In genomic region chr6:148701393-148701774, GRCh38 we compare ENCODE assay signal across 9 cellular contexts. TPM values are rescaled to one million over a fixed set of nuclear protein-coding genes. Genes with fewer than 3 reads are reported as not detected.
DNase-seq lines count a peak whose midpoint lies in the region; ATAC-seq and TF ChIP-seq lines count a peak whose summit lies in the region.
"Had no signal": no experiment of that assay in that cellular context is flagged by ENCODE, and none has a peak within 500 bp of the region (broad histone marks: within the 10 kb centered on the region; RNA-seq: fewer than 3 reads in every experiment).

No MANE protein-coding gene starts in this region.

- no TSS peak for BruUV-seq in MCF 10A (replicated peaks; lab: Mats Ljungman, UMichigan)

- no peaks in the 10 kb centered on the region for H3F3A ChIP-seq in DOHH2 (ENCODE audit: control insufficient read depth, insufficient read depth)

- intact Hi-C loops in MCF 10A (cut with micrococcal nuclease) (loop anchor here (2.0 kb wide), 1 partner anchor 123 kb away; no protein-coding TSS in a partner anchor), ovary (cut with DNase I) (no loop called here)

- H3K27me3 Mint-ChIP-seq in MCF 10A (ENCODE audit: insufficient read depth, unreplicated experiment) (no peaks in the 10 kb centered on the region), glutamatergic neuron (ENCODE audit: unreplicated experiment) (peaks cover 6% of the 10 kb centered on the region)

- H3K4me3 Mint-ChIP-seq in MCF 10A (ENCODE audit: unreplicated experiment) (peak overlapping the region; percentile 68), glutamatergic neuron (ENCODE audit: unreplicated experiment) (no peak overlapping the region)

- peak overlapping the region; percentile 57 for H3K4me2 ChIP-seq in DOHH2 (ENCODE audit: low read length)

- H3K27ac ChIP-seq in DOHH2 (ENCODE audit: low read depth, low read length) (no peak overlapping the region), ovary (no peak overlapping the region)

- no peaks in the 10 kb centered on the region for H3K9me2 ChIP-seq in DOHH2 (replicated peaks; ENCODE audit: control insufficient read depth, low read length)

- H3K4me1 Mint-ChIP-seq in MCF 10A (ENCODE audit: insufficient read depth, unreplicated experiment), result peaks cover 12% of the 10 kb centered on the region
- H3K4me1 Mint-ChIP-seq in glutamatergic neuron (ENCODE audit: low read depth, unreplicated experiment), result no peaks in the 10 kb centered on the region

- POLR2A ChIA-PET in MCF 10A (lab: Yijun Ruan, JAX), result interaction anchor here (0.5 to 1.9 kb wide), 3 partner anchors 8 to 332 kb away, joined by 3 to 5 read pairs (median 5); no protein-coding TSS in a partner anchor

- TF ChIP-seq POLR2A in ovary (IDR thresholded peaks at IDR 0.05), result no peak

- H3K4me3 ChIP-seq in DOHH2 (ENCODE audit: low read length), result peak overlapping the region; percentile 50; the same call in 1 of the 2 replicates
- peak overlapping the region; percentile 34 for H3K4me3 ChIP-seq in ovary

- H3K27ac Mint-ChIP-seq in MCF 10A (ENCODE audit: low read depth, unreplicated experiment) (peak overlapping the region; percentile 83), glutamatergic neuron (ENCODE audit: unreplicated experiment) (no peak overlapping the region)

- no peaks in the 10 kb centered on the region for H3K36me3 Mint-ChIP-seq in MCF 10A (ENCODE audit: insufficient read depth, unreplicated experiment)
- H3K36me3 Mint-ChIP-seq in glutamatergic neuron (ENCODE audit: unreplicated experiment), result no peaks in the 10 kb centered on the region

- H3K4me1 ChIP-seq in DOHH2 (ENCODE audit: control insufficient read depth, low read length) (peaks cover 10% of the 10 kb centered on the region), ovary (ENCODE audit: insufficient read depth) (peaks cover 3% of the 10 kb centered on the region)

- H3K36me3 ChIP-seq in DOHH2 (ENCODE audit: control insufficient read depth, low read length), result no peaks in the 10 kb centered on the region
- no peaks in the 10 kb centered on the region for H3K36me3 ChIP-seq in ovary

- TF ChIP-seq CTCF in DOHH2 (IDR thresholded peaks at IDR 0.05; ENCODE audit: low read depth, low read length, poor library complexity, severe bottlenecking), result no peak
- no peak for TF ChIP-seq CTCF in MCF 10A (IDR thresholded peaks at IDR 0.05; ENCODE audit: unreplicated experiment)
- TF ChIP-seq CTCF in ovary (IDR thresholded peaks at IDR 0.05), result no peak
- no peak for TF ChIP-seq CTCF in glutamatergic neuron (IDR thresholded peaks at IDR 0.05; ENCODE audit: partially characterized antibody, unreplicated experiment)

- H3K9me3 Mint-ChIP-seq in MCF 10A (ENCODE audit: unreplicated experiment), result no peaks in the 10 kb centered on the region
- no peaks in the 10 kb centered on the region for H3K9me3 Mint-ChIP-seq in glutamatergic neuron (ENCODE audit: unreplicated experiment)

- no peak for TF ChIP-seq EP300 in ovary (IDR thresholded peaks at IDR 0.05)

- H3K27me3 ChIP-seq in DOHH2 (ENCODE audit: control insufficient read depth, low read length) (no peaks in the 10 kb centered on the region), ovary (no peaks in the 10 kb centered on the region)

- WGBS in ovary, 3 donors, result 77 to 88% (median 85%) methylated on average over 3 of the region's 3 CpGs

- DNase-seq in MCF 10A (ENCODE audit: unreplicated experiment) (no peak), ovary (no peak), retina (no peak), glutamatergic neuron (no peak)
- no peak for DNase-seq in stimulated activated naive CD4-positive, alpha-beta T cell (lab: John Stamatoyannopoulos, UW)

- CTCF ChIA-PET in MCF 10A (lab: Yijun Ruan, JAX), result interaction anchor here (0.6 to 3.2 kb wide), 5 partner anchors 19 to 246 kb away, joined by 3 to 17 read pairs (median 7); no protein-coding TSS in a partner anchor

- no peaks in the 10 kb centered on the region for H3K9me3 ChIP-seq in DOHH2 (ENCODE audit: control insufficient read depth, insufficient read depth, low read length)
- H3K9me3 ChIP-seq in ovary, result no peaks in the 10 kb centered on the region

- ATAC-seq in HG02623 (IDR thresholded peaks at IDR 0.05; ENCODE audit: unreplicated experiment), result peak; percentile 10
- no peak for ATAC-seq in GM18909 (IDR thresholded peaks at IDR 0.05; ENCODE audit: poor library complexity, unreplicated experiment)
- ATAC-seq: HCT116 had no signal

- no peaks in the 10 kb centered on the region for H3K79me2 ChIP-seq in DOHH2 (ENCODE audit: control insufficient read depth, low read length)

- H4K20me1 ChIP-seq in DOHH2 (ENCODE audit: control insufficient read depth, insufficient read depth, low read depth, low read length), result no peaks in the 10 kb centered on the region

RNA-seq across cellular contexts. Expression of gene UST, which starts 45.4 kb away (rescaled TPM):
- total RNA-seq in MCF 10A (2022), result 10.0 and 10.8 TPM in 2 replicates
- 10 to 100 TPM; 12.3 to 19.3 (median 16.5) TPM for total RNA-seq in ovary
- polyA plus RNA-seq in ovary, result 10 to 100 TPM; 11.8 to 20.1 TPM
- 11.2 TPM for total RNA-seq in glutamatergic neuron (ENCODE audit: unreplicated experiment)
